1 cellular context compared by ENCODE assay signal in genomic region chr21:36385233-36385908, GRCh38.
TF ChIP-seq lines count a peak whose summit lies in the region.

CHAF1B (plus strand) TSS chr21:36385392; CDS start chr21:36386137, 745 bp downstream.

TF ChIP-seq in HepG2, 621 proteins besides CTCF, POLR2A, EP300 and RAD21 (continued from another document and continues in another):
- TF ChIP-seq ZNF574 (CRISPR knock-in tag; IDR thresholded peaks at IDR 0.05) (peak; percentile 61; the same call in 1 of the 2 replicates), ZSCAN5A (CRISPR knock-in tag; IDR thresholded peaks at IDR 0.05; ENCODE audit: borderline replicate concordance) (no peak), PRDM4 (CRISPR knock-in tag; IDR thresholded peaks at IDR 0.05; ENCODE audit: borderline replicate concordance) (no peak), SCMH1 (CRISPR knock-in tag; IDR thresholded peaks at IDR 0.05; ENCODE audit: borderline replicate concordance) (no peak), CREM (IDR thresholded peaks at IDR 0.05) (no peak), CREM (CRISPR knock-in tag; IDR thresholded peaks at IDR 0.05) (no peak), HOXA3 (CRISPR knock-in tag; IDR thresholded peaks at IDR 0.05) (peak; percentile 19; the same call in 1 of the 2 replicates), SP1 (IDR thresholded peaks at IDR 0.05) (no peak), SP1 (CRISPR knock-in tag; IDR thresholded peaks at IDR 0.05) (peak; percentile 92), E2F5 (CRISPR knock-in tag; conservative IDR thresholded peaks at IDR 0.05) (peak; percentile 86), TFDP2 (CRISPR knock-in tag; IDR thresholded peaks at IDR 0.05) (peak; percentile 95), NFE2L2 (IDR thresholded peaks at IDR 0.05; ENCODE audit: low read length) (no peak), ZNF256 (CRISPR knock-in tag; conservative IDR thresholded peaks at IDR 0.05) (no peak), HOXD1 (CRISPR knock-in tag; IDR thresholded peaks at IDR 0.05) (no peak), ZNF17 (CRISPR knock-in tag; IDR thresholded peaks at IDR 0.05) (no peak), SP2 (CRISPR knock-in tag; IDR thresholded peaks at IDR 0.05) (no peak), TAF1 (CRISPR knock-in tag; IDR thresholded peaks at IDR 0.05) (peak; percentile 38; the same call in 1 of the 2 replicates), CSRNP1 (CRISPR knock-in tag; IDR thresholded peaks at IDR 0.05) (0 out of 2 replicates have a peak, but pooled peaks have one; percentile 10), ZNF367 (CRISPR knock-in tag; IDR thresholded peaks at IDR 0.05; ENCODE audit: borderline replicate concordance) (no peak), HNRNPUL1 (IDR thresholded peaks at IDR 0.05; ENCODE audit: low read depth, low read length) (no peak), PAF1 (CRISPR knock-in tag; IDR thresholded peaks at IDR 0.05) (no peak), PHF5A (CRISPR knock-in tag; IDR thresholded peaks at IDR 0.05; ENCODE audit: low read depth, unreplicated experiment) (no peak), YY1 (IDR thresholded peaks at IDR 0.05; ENCODE audit: insufficient read depth, insufficient replicate concordance, low read depth, low read length) (peak; percentile 12), ZMYM3 (CRISPR knock-in tag; IDR thresholded peaks at IDR 0.05) (no peak), ZBTB14 (CRISPR knock-in tag; IDR thresholded peaks at IDR 0.05) (peak; percentile 47; the same call in 1 of the 2 replicates), RFX3 (CRISPR knock-in tag; IDR thresholded peaks at IDR 0.05) (no peak), PHF21A (CRISPR knock-in tag; IDR thresholded peaks at IDR 0.05) (no peak), KLF9 (CRISPR knock-in tag; IDR thresholded peaks at IDR 0.05; ENCODE audit: low read depth) (no peak)
- TF ChIP-seq, protein P1, sequence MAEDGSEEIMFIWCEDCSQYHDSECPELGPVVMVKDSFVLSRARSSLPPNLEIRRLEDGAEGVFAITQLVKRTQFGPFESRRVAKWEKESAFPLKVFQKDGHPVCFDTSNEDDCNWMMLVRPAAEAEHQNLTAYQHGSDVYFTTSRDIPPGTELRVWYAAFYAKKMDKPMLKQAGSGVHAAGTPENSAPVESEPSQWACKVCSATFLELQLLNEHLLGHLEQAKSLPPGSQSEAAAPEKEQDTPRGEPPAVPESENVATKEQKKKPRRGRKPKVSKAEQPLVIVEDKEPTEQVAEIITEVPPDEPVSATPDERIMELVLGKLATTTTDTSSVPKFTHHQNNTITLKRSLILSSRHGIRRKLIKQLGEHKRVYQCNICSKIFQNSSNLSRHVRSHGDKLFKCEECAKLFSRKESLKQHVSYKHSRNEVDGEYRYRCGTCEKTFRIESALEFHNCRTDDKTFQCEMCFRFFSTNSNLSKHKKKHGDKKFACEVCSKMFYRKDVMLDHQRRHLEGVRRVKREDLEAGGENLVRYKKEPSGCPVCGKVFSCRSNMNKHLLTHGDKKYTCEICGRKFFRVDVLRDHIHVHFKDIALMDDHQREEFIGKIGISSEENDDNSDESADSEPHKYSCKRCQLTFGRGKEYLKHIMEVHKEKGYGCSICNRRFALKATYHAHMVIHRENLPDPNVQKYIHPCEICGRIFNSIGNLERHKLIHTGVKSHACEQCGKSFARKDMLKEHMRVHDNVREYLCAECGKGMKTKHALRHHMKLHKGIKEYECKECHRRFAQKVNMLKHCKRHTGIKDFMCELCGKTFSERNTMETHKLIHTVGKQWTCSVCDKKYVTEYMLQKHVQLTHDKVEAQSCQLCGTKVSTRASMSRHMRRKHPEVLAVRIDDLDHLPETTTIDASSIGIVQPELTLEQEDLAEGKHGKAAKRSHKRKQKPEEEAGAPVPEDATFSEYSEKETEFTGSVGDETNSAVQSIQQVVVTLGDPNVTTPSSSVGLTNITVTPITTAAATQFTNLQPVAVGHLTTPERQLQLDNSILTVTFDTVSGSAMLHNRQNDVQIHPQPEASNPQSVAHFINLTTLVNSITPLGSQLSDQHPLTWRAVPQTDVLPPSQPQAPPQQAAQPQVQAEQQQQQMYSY (CRISPR knock-in tag; IDR thresholded peaks at IDR 0.05): peak; percentile 84; the same call in 1 of the 2 replicates
- TF ChIP-seq, protein P2, sequence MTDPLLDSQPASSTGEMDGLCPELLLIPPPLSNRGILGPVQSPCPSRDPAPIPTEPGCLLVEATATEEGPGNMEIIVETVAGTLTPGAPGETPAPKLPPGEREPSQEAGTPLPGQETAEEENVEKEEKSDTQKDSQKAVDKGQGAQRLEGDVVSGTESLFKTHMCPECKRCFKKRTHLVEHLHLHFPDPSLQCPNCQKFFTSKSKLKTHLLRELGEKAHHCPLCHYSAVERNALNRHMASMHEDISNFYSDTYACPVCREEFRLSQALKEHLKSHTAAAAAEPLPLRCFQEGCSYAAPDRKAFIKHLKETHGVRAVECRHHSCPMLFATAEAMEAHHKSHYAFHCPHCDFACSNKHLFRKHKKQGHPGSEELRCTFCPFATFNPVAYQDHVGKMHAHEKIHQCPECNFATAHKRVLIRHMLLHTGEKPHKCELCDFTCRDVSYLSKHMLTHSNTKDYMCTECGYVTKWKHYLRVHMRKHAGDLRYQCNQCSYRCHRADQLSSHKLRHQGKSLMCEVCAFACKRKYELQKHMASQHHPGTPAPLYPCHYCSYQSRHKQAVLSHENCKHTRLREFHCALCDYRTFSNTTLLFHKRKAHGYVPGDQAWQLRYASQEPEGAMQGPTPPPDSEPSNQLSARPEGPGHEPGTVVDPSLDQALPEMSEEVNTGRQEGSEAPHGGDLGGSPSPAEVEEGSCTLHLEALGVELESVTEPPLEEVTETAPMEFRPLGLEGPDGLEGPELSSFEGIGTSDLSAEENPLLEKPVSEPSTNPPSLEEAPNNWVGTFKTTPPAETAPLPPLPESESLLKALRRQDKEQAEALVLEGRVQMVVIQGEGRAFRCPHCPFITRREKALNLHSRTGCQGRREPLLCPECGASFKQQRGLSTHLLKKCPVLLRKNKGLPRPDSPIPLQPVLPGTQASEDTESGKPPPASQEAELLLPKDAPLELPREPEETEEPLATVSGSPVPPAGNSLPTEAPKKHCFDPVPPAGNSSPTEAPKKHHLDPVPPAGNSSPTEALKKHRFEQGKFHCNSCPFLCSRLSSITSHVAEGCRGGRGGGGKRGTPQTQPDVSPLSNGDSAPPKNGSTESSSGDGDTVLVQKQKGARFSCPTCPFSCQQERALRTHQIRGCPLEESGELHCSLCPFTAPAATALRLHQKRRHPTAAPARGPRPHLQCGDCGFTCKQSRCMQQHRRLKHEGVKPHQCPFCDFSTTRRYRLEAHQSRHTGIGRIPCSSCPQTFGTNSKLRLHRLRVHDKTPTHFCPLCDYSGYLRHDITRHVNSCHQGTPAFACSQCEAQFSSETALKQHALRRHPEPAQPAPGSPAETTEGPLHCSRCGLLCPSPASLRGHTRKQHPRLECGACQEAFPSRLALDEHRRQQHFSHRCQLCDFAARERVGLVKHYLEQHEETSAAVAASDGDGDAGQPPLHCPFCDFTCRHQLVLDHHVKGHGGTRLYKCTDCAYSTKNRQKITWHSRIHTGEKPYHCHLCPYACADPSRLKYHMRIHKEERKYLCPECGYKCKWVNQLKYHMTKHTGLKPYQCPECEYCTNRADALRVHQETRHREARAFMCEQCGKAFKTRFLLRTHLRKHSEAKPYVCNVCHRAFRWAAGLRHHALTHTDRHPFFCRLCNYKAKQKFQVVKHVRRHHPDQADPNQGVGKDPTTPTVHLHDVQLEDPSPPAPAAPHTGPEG (CRISPR knock-in tag; IDR thresholded peaks at IDR 0.05): 0 out of 2 replicates have a peak, but pooled peaks have one; percentile 14
- TF ChIP-seq, protein P3, sequence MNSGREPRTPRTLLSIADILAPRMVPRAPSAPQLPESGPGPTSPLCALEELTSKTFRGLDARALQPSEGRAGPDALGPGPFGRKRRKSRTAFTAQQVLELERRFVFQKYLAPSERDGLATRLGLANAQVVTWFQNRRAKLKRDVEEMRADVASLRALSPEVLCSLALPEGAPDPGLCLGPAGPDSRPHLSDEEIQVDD (CRISPR knock-in tag; IDR thresholded peaks at IDR 0.05; ENCODE audit: borderline replicate concordance): no peak
